Comparison of ENCODE assay signal across 13 cellular contexts in genomic region chr12:25074113-25074512, GRCh38.
DNase-seq lines count a peak whose midpoint lies in the region; ATAC-seq and TF ChIP-seq lines count a peak whose summit lies in the region.
"Had no signal": no experiment of that assay in that cellular context is flagged by ENCODE, and none has a peak within 500 bp of the region (broad histone marks: within the 10 kb centered on the region; RNA-seq: fewer than 3 reads in every experiment).

No MANE protein-coding gene starts in this region.

- BruUV-seq in MCF 10A (replicated peaks; lab: Mats Ljungman, UMichigan): no TSS peak

- no peak for ATAC-seq in activated B cell treated with CpG ODN at 0.5 μM for 24 hours (ENCODE audit: low read depth)
- ATAC-seq in lower lobe of right lung: no peak

- H3K4me1 Mint-ChIP-seq in MCF 10A (ENCODE audit: insufficient read depth, unreplicated experiment) (no peaks in the 10 kb centered on the region), activated B cell treated with CpG ODN at 0.5 μM for 24 hours (peaks cover 71% of the 10 kb centered on the region), neural progenitor cell (no peaks in the 10 kb centered on the region)

- intact Hi-C loops in MCF 10A (cut with micrococcal nuclease) (no loop called here), breast epithelium (cut with DNase I; ENCODE audit: low total_unique reads) (no loop called here), activated B cell treated with CpG ODN at 0.5 μM for 24 hours (cut with micrococcal nuclease) (loop anchor here (1.0 to 2.0 kb wide), 4 partner anchors 8 to 53 kb away; no protein-coding TSS in a partner anchor), lower lobe of right lung (cut with DNase I) (no loop called here)

- H3K36me3 ChIP-seq in breast epithelium (no peaks in the 10 kb centered on the region), neural progenitor cell (no peaks in the 10 kb centered on the region), lower lobe of right lung (no peaks in the 10 kb centered on the region)

- H3K27me3 Mint-ChIP-seq in MCF 10A (ENCODE audit: insufficient read depth, unreplicated experiment): no peaks in the 10 kb centered on the region
- no peaks in the 10 kb centered on the region for H3K27me3 Mint-ChIP-seq in activated B cell treated with CpG ODN at 0.5 μM for 24 hours
- no peaks in the 10 kb centered on the region for H3K27me3 Mint-ChIP-seq in neural progenitor cell (ENCODE audit: insufficient read depth, low read depth)

- no peak overlapping the region for H3K27ac ChIP-seq in breast epithelium
- H3K27ac ChIP-seq in neural progenitor cell: no peak overlapping the region
- H3K27ac ChIP-seq in lower lobe of right lung: no peak overlapping the region
- H3K27ac ChIP-seq: SK-N-MC had no signal

- DNase-seq in MCF 10A (ENCODE audit: unreplicated experiment) (peak; percentile 23), breast epithelium (ENCODE audit: low spot score in 2 of 2) (no peak), activated B cell treated with CpG ODN at 0.5 μM for 24 hours (no peak), fibroblast of mammary gland (ENCODE audit: low read depth) (peak; percentile 5), NCI-H2227 (lab: John Stamatoyannopoulos, UW; ENCODE audit: unreplicated experiment) (no peak), neural progenitor cell (ENCODE audit: low spot score) (no peak), DMS 273 (lab: John Stamatoyannopoulos, UW; ENCODE audit: unreplicated experiment) (no peak), lower lobe of right lung (no peak)
- DNase-seq: NCI-H1436 treated with DMSO at 0.1 percent for 48 hours, NCI-H2081, NCI-H774 had no signal

- H3K79me2 ChIP-seq in neural progenitor cell (ENCODE audit: low read depth): no peaks in the 10 kb centered on the region

- H3K4me3 ChIP-seq in breast epithelium: no peak overlapping the region
- no peak overlapping the region for H3K4me3 ChIP-seq in fibroblast of mammary gland (ENCODE audit: control insufficient read depth, low read depth, low read length)
- no peak overlapping the region for H3K4me3 ChIP-seq in neural progenitor cell
- H3K4me3 ChIP-seq in lower lobe of right lung: no peak overlapping the region
- H3K4me3 ChIP-seq: SK-N-MC had no signal

- H3K36me3 Mint-ChIP-seq in MCF 10A (ENCODE audit: insufficient read depth, unreplicated experiment) (no peaks in the 10 kb centered on the region), activated B cell treated with CpG ODN at 0.5 μM for 24 hours (ENCODE audit: low read depth) (peaks cover 83% of the 10 kb centered on the region), neural progenitor cell (no peaks in the 10 kb centered on the region)

- no peak overlapping the region for H3K9ac ChIP-seq in neural progenitor cell

- H3K4me1 ChIP-seq in breast epithelium (no peaks in the 10 kb centered on the region), neural progenitor cell (no peaks in the 10 kb centered on the region), lower lobe of right lung (peaks cover 28% of the 10 kb centered on the region)

- H3K4me3 Mint-ChIP-seq in MCF 10A (ENCODE audit: unreplicated experiment) (no peak overlapping the region), activated B cell treated with CpG ODN at 0.5 μM for 24 hours (peak overlapping the region; percentile 2), neural progenitor cell (no peak overlapping the region)
- H3K4me3 Mint-ChIP-seq: CD14-positive monocyte had no signal

- POLR2A ChIA-PET in MCF 10A (lab: Yijun Ruan, JAX) (interaction anchor here (1.7 kb wide), 1 partner anchor 19 kb away, joined by 3 read pairs; no protein-coding TSS in a partner anchor), activated B cell treated with CpG ODN at 0.5 μM for 24 hours (lab: Charles Lee) (interaction anchor here (1.3 to 7.8 kb wide), 4 partner anchors 12 to 76 kb away, joined by 4 to 61 read pairs (median 6); a partner anchor contains a TSS)

- H3F3A ChIP-seq in neural progenitor cell (ENCODE audit: low read depth): peaks cover 4% of the 10 kb centered on the region

- CTCF ChIA-PET in MCF 10A (lab: Yijun Ruan, JAX): interaction anchor here (1.0 to 1.2 kb wide), 2 partner anchors 13 to 26 kb away, joined by 3 read pairs; no protein-coding TSS in a partner anchor
- CTCF ChIA-PET in activated B cell treated with CpG ODN at 0.5 μM for 24 hours (lab: Charles Lee): interaction anchor here (1.1 kb wide), 1 partner anchor 80 kb away, joined by 3 read pairs; no protein-coding TSS in a partner anchor

- no peak overlapping the region for H3K27ac Mint-ChIP-seq in MCF 10A (ENCODE audit: low read depth, unreplicated experiment)
- peak overlapping the region; percentile 61 for H3K27ac Mint-ChIP-seq in activated B cell treated with CpG ODN at 0.5 μM for 24 hours
- no peak overlapping the region for H3K27ac Mint-ChIP-seq in neural progenitor cell

- no peaks in the 10 kb centered on the region for H3K9me3 Mint-ChIP-seq in MCF 10A (ENCODE audit: unreplicated experiment)
- H3K9me3 Mint-ChIP-seq in activated B cell treated with CpG ODN at 0.5 μM for 24 hours: no peaks in the 10 kb centered on the region
- no peaks in the 10 kb centered on the region for H3K9me3 Mint-ChIP-seq in neural progenitor cell
- H3K9me3 Mint-ChIP-seq: CD14-positive monocyte had no signal

- H3K9me3 ChIP-seq in breast epithelium (no peaks in the 10 kb centered on the region), neural progenitor cell (ENCODE audit: low read depth) (no peaks in the 10 kb centered on the region), lower lobe of right lung (no peaks in the 10 kb centered on the region)

- H3K4me2 ChIP-seq in neural progenitor cell: no peak overlapping the region

- no peaks in the 10 kb centered on the region for H4K20me1 ChIP-seq in neural progenitor cell (ENCODE audit: low read depth)

- no peak overlapping the region for H2AFZ ChIP-seq in neural progenitor cell (replicated peaks)

- TF ChIP-seq POLR2A in breast epithelium (IDR thresholded peaks at IDR 0.05): no peak

- H3K27me3 ChIP-seq in breast epithelium: no peaks in the 10 kb centered on the region
- H3K27me3 ChIP-seq in neural progenitor cell: no peaks in the 10 kb centered on the region
- no peaks in the 10 kb centered on the region for H3K27me3 ChIP-seq in lower lobe of right lung (ENCODE audit: low read depth)

- TF ChIP-seq CTCF in MCF 10A (IDR thresholded peaks at IDR 0.05; ENCODE audit: unreplicated experiment): no peak
- no peak for TF ChIP-seq CTCF in breast epithelium (IDR thresholded peaks at IDR 0.05)
- no peak for TF ChIP-seq CTCF in activated B cell treated with CpG ODN at 0.5 μM for 24 hours (IDR thresholded peaks at IDR 0.05)
- no peak for TF ChIP-seq CTCF in fibroblast of mammary gland (conservative IDR thresholded peaks at IDR 0.05; ENCODE audit: control insufficient read depth, insufficient read depth, low read depth, low read length)
- TF ChIP-seq CTCF in neural progenitor cell (IDR thresholded peaks at IDR 0.05): no peak
- TF ChIP-seq CTCF in lower lobe of right lung (IDR thresholded peaks at IDR 0.05): no peak

Comparison
In these comparisons a context has a peak if more than half of its experiments do, and no peak if none do; other contexts are left out.
1. DNase-seq: peak in MCF 10A (single experiment) and fibroblast of mammary gland (single experiment); none in breast epithelium (0 of 2), activated B cell treated with CpG ODN at 0.5 μM for 24 hours (single experiment), NCI-H2227 (single experiment), neural progenitor cell (single experiment), DMS 273 (single experiment) and lower lobe of right lung (single experiment).